Comparison of ENCODE assay signal across 1 cellular context in genomic region chr4:70534886-70535285, GRCh38. TPM values are rescaled to one million over a fixed set of nuclear protein-coding genes. Genes with fewer than 3 reads are reported as not detected.
"Had no signal": no experiment of that assay in that cellular context is flagged by ENCODE, and none has a peak within 500 bp of the region (broad histone marks: within the 10 kb centered on the region; RNA-seq: fewer than 3 reads in every experiment).

No MANE protein-coding gene starts in this region.

RNA-seq across cellular contexts. Expression of gene AMTN, which starts 16.5 kb away (rescaled TPM):
- polyA plus RNA-seq: SK-N-SH had no signal

RNA-seq across cellular contexts. Expression of gene AMBN, which starts 57.2 kb away (rescaled TPM):
- polyA plus RNA-seq: SK-N-SH had no signal
